Comparison of ENCODE assay signal across 15 cellular contexts in the genomic region with DNA sequence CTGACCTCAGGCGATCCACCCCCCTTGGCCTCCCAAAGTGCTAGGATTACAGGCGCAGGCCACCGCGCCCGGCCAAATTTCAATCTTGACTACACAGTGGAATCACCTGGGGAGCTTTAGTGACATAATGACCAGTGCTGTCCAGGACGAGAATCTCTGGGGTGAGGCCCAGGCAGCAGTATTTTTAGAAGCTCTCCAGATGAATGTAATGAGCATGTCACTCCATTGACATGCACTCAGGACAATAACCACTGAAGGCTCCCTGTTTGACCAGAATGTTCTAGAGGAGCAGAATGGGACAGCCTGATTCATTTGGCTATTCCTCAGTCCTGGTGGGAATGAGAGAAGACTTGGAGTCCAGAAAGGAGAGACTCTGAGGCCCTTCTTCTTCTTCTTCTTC. TPM values are rescaled to one million over a fixed set of nuclear protein-coding genes. Genes with fewer than 3 reads are reported as not detected.
A peak's percentile ranks its signal among the peaks of the same experiment; 100 is the strongest.
DNase-seq lines count a peak whose midpoint lies in the region; ATAC-seq and TF ChIP-seq lines count a peak whose summit lies in the region.
"Had no signal": no experiment of that assay in that cellular context is flagged by ENCODE, and none has a peak within 500 bp of the region (broad histone marks: within the 10 kb centered on the region; RNA-seq: fewer than 3 reads in every experiment).

No MANE protein-coding gene starts in this region.

- no peak overlapping the region for H3K4me3 Mint-ChIP-seq in activated naive CD8-positive, alpha-beta T cell treated with anti-CD3 and anti-CD28 coated beads, Interleukin-2, amount 50 U/mL, for 24 hours
- H3K4me3 Mint-ChIP-seq: CD4-positive, CD25-positive, alpha-beta regulatory T cell; H9 had no signal

- H3K4me3 ChIP-seq in left lung, result no peak overlapping the region
- H3K4me3 ChIP-seq in psoas muscle, result no peak overlapping the region
- no peak overlapping the region for H3K4me3 ChIP-seq in effector memory CD4-positive, alpha-beta T cell (ENCODE audit: insufficient read depth, low read depth, low read length, poor library complexity, severe bottlenecking)
- H3K4me3 ChIP-seq: SK-N-MC had no signal

- TF ChIP-seq CTCF in C4-2B (conservative IDR thresholded peaks at IDR 0.05) (no peak), left lung (IDR thresholded peaks at IDR 0.05) (no peak), psoas muscle (IDR thresholded peaks at IDR 0.05) (no peak)

- no peaks in the 10 kb centered on the region for H3K9me3 Mint-ChIP-seq in activated naive CD8-positive, alpha-beta T cell treated with anti-CD3 and anti-CD28 coated beads, Interleukin-2, amount 50 U/mL, for 24 hours
- H3K9me3 Mint-ChIP-seq: CD4-positive, CD25-positive, alpha-beta regulatory T cell; H9 had no signal

- no peaks in the 10 kb centered on the region for H3K36me3 ChIP-seq in left lung
- H3K36me3 ChIP-seq in psoas muscle (ENCODE audit: insufficient read depth in 1 of 2, low read depth in 1 of 2), result no peaks in the 10 kb centered on the region
- H3K36me3 ChIP-seq in effector memory CD4-positive, alpha-beta T cell (ENCODE audit: control insufficient read depth, insufficient read depth, low read length), result no peaks in the 10 kb centered on the region

- H3K27me3 Mint-ChIP-seq in activated naive CD8-positive, alpha-beta T cell treated with anti-CD3 and anti-CD28 coated beads, Interleukin-2, amount 50 U/mL, for 24 hours, result no peaks in the 10 kb centered on the region

- no peaks in the 10 kb centered on the region for H3K36me3 Mint-ChIP-seq in activated naive CD8-positive, alpha-beta T cell treated with anti-CD3 and anti-CD28 coated beads, Interleukin-2, amount 50 U/mL, for 24 hours (ENCODE audit: low read depth)
- H3K36me3 Mint-ChIP-seq: CD4-positive, CD25-positive, alpha-beta regulatory T cell had no signal

- ATAC-seq in Right ventricle myocardium superior (ENCODE audit: poor library complexity) (peak; percentile 78), left lung (peak; percentile 40), psoas muscle (peak; percentile 82 to 94 (median 84)), HG03175 (IDR thresholded peaks at IDR 0.05; ENCODE audit: unreplicated experiment) (no peak)
- no peak for ATAC-seq in activated naive CD8-positive, alpha-beta T cell treated with anti-CD3 and anti-CD28 coated beads, Interleukin-2, amount 50 U/mL, for 24 hours

- H3K4me1 ChIP-seq in left lung, result peaks cover 5 to 14% of the 10 kb centered on the region in 2 donors
- peaks cover 6% of the 10 kb centered on the region for H3K4me1 ChIP-seq in psoas muscle
- no peaks in the 10 kb centered on the region for H3K4me1 ChIP-seq in effector memory CD4-positive, alpha-beta T cell (ENCODE audit: control insufficient read depth, insufficient read depth, low read length, poor library complexity, severe bottlenecking)

- peak overlapping the region; percentile 58 for H3K27ac ChIP-seq in C4-2B
- no peak overlapping the region for H3K27ac ChIP-seq in left lung
- H3K27ac ChIP-seq in psoas muscle, result peak overlapping the region; percentile 30
- no peak overlapping the region for H3K27ac ChIP-seq in effector memory CD4-positive, alpha-beta T cell (ENCODE audit: insufficient read depth, low read length, poor library complexity, severe bottlenecking)
- H3K27ac ChIP-seq: HL-60, SK-N-MC had no signal

- intact Hi-C loops in Right ventricle myocardium superior (cut with DNase I), result loop anchor here (5.0 kb wide), 1 partner anchor 44 kb away; a partner anchor contains a TSS
- intact Hi-C loops in left lung (cut with DNase I), result no loop called here
- intact Hi-C loops in psoas muscle (cut with DNase I), result no loop called here

- 60 to 63% (median 63%) methylated on average over 6 of the region's 6 CpGs for WGBS in psoas muscle, 3 donors

- H3K27ac Mint-ChIP-seq in activated naive CD8-positive, alpha-beta T cell treated with anti-CD3 and anti-CD28 coated beads, Interleukin-2, amount 50 U/mL, for 24 hours, result no peak overlapping the region
- H3K27ac Mint-ChIP-seq: H9 had no signal

- H3K9me3 ChIP-seq in left lung (no peaks in the 10 kb centered on the region), psoas muscle (no peaks in the 10 kb centered on the region)
- H3K9me3 ChIP-seq in effector memory CD4-positive, alpha-beta T cell (ENCODE audit: control insufficient read depth, low read length), result no peaks in the 10 kb centered on the region

- no peaks in the 10 kb centered on the region for H3K27me3 ChIP-seq in left lung
- no peaks in the 10 kb centered on the region for H3K27me3 ChIP-seq in psoas muscle (ENCODE audit: insufficient read depth in 3 of 3, low read length in 2 of 3)
- H3K27me3 ChIP-seq in effector memory CD4-positive, alpha-beta T cell (replicated peaks; ENCODE audit: control insufficient read depth, insufficient read depth, low read length, poor library complexity, severe bottlenecking), result no peaks in the 10 kb centered on the region

- DNase-seq in Right ventricle myocardium superior, result no peak
- no peak for DNase-seq in left lung
- DNase-seq in psoas muscle, result no peak
- DNase-seq in activated naive CD8-positive, alpha-beta T cell treated with anti-CD3 and anti-CD28 coated beads, Interleukin-2, amount 50 U/mL, for 24 hours, result no peak
- DNase-seq in foreskin melanocyte, result no peak
- no peak for DNase-seq in effector memory CD4-positive, alpha-beta T cell
- DNase-seq: CD4-positive, CD25-positive, alpha-beta regulatory T cell; H9; MV-4-11; NCI-H1930; NCI-H510A had no signal

- peaks cover 6% of the 10 kb centered on the region for H3K4me1 Mint-ChIP-seq in activated naive CD8-positive, alpha-beta T cell treated with anti-CD3 and anti-CD28 coated beads, Interleukin-2, amount 50 U/mL, for 24 hours
- H3K4me1 Mint-ChIP-seq: CD4-positive, CD25-positive, alpha-beta regulatory T cell had no signal

RNA-seq across cellular contexts. Expression of a gene that starts 39.2 kb away (rescaled TPM):
- total RNA-seq in Right ventricle myocardium superior (122 TPM), left lung (100 to 1,000 TPM; 173 to 253 TPM), psoas muscle (100 to 1,000 TPM in 2 of 4 donors, 10 to 100 TPM in 2; 64.6 to 182 (median 125) TPM)
- 100 to 1,000 TPM; 109 to 267 (median 176) TPM for polyA plus RNA-seq in psoas muscle

RNA-seq across cellular contexts. Expression of a gene that starts 45.1 kb away (rescaled TPM):
- total RNA-seq in Right ventricle myocardium superior (54.5 TPM), left lung (100 to 1,000 TPM in 1 of 2 donors, 10 to 100 TPM in 1; 66.9 to 240 TPM), psoas muscle (100 to 1,000 TPM in 3 of 4 donors, 10 to 100 TPM in 1; 39.2 to 666 (median 157) TPM)
- 100 to 1,000 TPM; 130 to 415 (median 273) TPM for polyA plus RNA-seq in psoas muscle

Comparison
In these comparisons a context has a peak if more than half of its experiments do, and no peak if none do; other contexts are left out.
1. H3K27ac ChIP-seq: peak in C4-2B (single experiment) and psoas muscle (single experiment); none in left lung (0 of 2) and effector memory CD4-positive, alpha-beta T cell (single experiment).
2. ATAC-seq: peak in Right ventricle myocardium superior (single experiment), left lung (single experiment) and psoas muscle (4 of 4); none in HG03175 (single experiment) and activated naive CD8-positive, alpha-beta T cell treated with anti-CD3 and anti-CD28 coated beads, Interleukin-2, amount 50 U/mL, for 24 hours (single experiment).